Comparison of ENCODE assay signal across 32 cellular contexts in the genomic region with DNA sequence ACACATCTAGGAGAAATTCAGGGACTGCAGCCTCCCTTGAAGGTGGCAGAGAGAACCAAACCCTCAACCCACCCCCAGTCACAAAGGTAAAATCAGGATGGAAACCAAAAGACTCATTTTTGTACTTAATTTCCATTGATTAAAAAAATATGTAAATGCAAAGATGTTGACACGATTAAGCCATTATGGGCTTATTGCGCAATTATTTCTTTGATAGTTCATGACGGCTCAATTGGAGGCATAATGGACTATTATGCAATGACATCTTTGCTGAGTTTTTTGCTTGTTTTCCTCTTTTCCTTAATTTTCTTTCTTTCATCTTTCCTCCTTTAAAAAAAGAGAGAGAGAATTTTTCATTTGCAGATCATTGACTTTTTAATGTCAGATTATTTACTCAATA.
"Had no signal": no experiment of that assay in that cellular context is flagged by ENCODE, and none has a peak within 500 bp of the region (broad histone marks: within the 10 kb centered on the region; RNA-seq: fewer than 3 reads in every experiment).

No MANE protein-coding gene starts in this region.

- H3K4me1 ChIP-seq: parathyroid adenoma, psoas muscle, spleen, stomach, thyroid gland, tibial nerve, upper lobe of left lung, vagina had no signal

- H3K4me3 Mint-ChIP-seq: naive thymus-derived CD8-positive, alpha-beta T cell; natural killer cell treated with Interleukin-12 subunit alpha and Interleukin-12 subunit beta and Interleukin-15 and Interleukin-18, amount 100 ng/mL, for 72 hours; nephron progenitor cell; neural crest cell; stimulated activated memory B cell treated with anti-CD40 and anti-IgM and Interleukin-4, amounts not matched to agents 10 μg/mL and 1 μg/mL and 100 μg/mL, for 72 hours; stimulated activated naive CD8-positive, alpha-beta T cell treated with anti-CD3 and anti-CD28 coated beads, Interleukin-15, Interleukin-2, amounts not matched to agents 100 ng/mL and 50 ng/mL, for 24 hours had no signal

- DNase-seq: naive thymus-derived CD8-positive, alpha-beta T cell; nephron progenitor cell; nucleus accumbens; ovary; posterior cingulate gyrus; psoas muscle; right cardiac atrium; spleen; stimulated activated CD4-positive, alpha-beta T cell treated with anti-CD3 and anti-CD28 coated beads, Interleukin-12 subunit alpha, Interleukin-12 subunit beta, amount 100 ng/mL, for 4 hours; stimulated activated CD4-positive, alpha-beta T cell treated with anti-CD3 and anti-CD28 coated beads, Interleukin-1b, Interleukin-23, amount 100 ng/mL, for 48 hours; stimulated activated CD4-positive, alpha-beta T cell treated with anti-CD3 and anti-CD28 coated beads, Interleukin-4, amount 100 ng/mL, for 1 hour; stimulated activated CD4-positive, alpha-beta T cell treated with anti-CD3 and anti-CD28 coated beads, Interleukin-4, amount 100 ng/mL, for 4 hours; stimulated activated CD8-positive, alpha-beta memory T cell treated with anti-CD3 and anti-CD28 coated beads, Interleukin-4, amount 100 ng/mL, for 48 hours; stimulated activated naive CD4-positive, alpha-beta T cell; stomach; thyroid gland; trophoblast cell; upper lobe of left lung had no signal

- FAIRE-seq: urothelium cell line had no signal

- H2AFZ ChIP-seq: parathyroid adenoma had no signal

- H3K4me2 ChIP-seq: smooth muscle cell had no signal

- H3K27ac Mint-ChIP-seq: natural killer cell treated with Interleukin-12 subunit alpha and Interleukin-12 subunit beta and Interleukin-15 and Interleukin-18, amount 100 ng/mL, for 72 hours; nephron progenitor cell; progenitor cell of endocrine pancreas; stimulated activated memory B cell treated with anti-CD40 and anti-IgM and Interleukin-4, amounts not matched to agents 10 μg/mL and 1 μg/mL and 100 μg/mL, for 72 hours; stimulated activated naive CD8-positive, alpha-beta T cell treated with anti-CD3 and anti-CD28 coated beads, Interleukin-15, Interleukin-2, amounts not matched to agents 100 ng/mL and 50 ng/mL, for 24 hours had no signal

- H3K9me3 ChIP-seq: neutrophil, ovary, psoas muscle, thoracic aorta, thyroid gland, upper lobe of left lung, vagina had no signal

- H3K27me3 ChIP-seq: neutrophil, ovary, spleen, stomach, thyroid gland, tibial nerve, upper lobe of left lung, vagina had no signal

- ATAC-seq: naive thymus-derived CD8-positive, alpha-beta T cell; natural killer cell treated with Interleukin-12 subunit alpha and Interleukin-12 subunit beta and Interleukin-15 and Interleukin-18, amount 100 ng/mL, for 72 hours; psoas muscle; right cardiac atrium; sciatic nerve; stimulated activated memory B cell treated with anti-CD40 and anti-IgM and Interleukin-4, amounts not matched to agents 10 μg/mL and 1 μg/mL and 100 μg/mL, for 72 hours had no signal

- H3K36me3 ChIP-seq: neutrophil, ovary, spleen, stomach, thoracic aorta, thyroid gland, tibial nerve, upper lobe of left lung, vagina had no signal

- H3K27me3 Mint-ChIP-seq: stimulated activated memory B cell treated with anti-CD40 and anti-IgM and Interleukin-4, amounts not matched to agents 10 μg/mL and 1 μg/mL and 100 μg/mL, for 72 hours had no signal

- H3K4me3 ChIP-seq: ovary, psoas muscle, skin epidermis, smooth muscle cell, spleen, stomach, thoracic aorta, thyroid gland, tibial nerve, upper lobe of left lung, vagina had no signal

- H3K27ac ChIP-seq: neutrophil, ovary, parathyroid adenoma, psoas muscle, skin epidermis, spleen, stomach, thoracic aorta, thyroid gland, tibial nerve, upper lobe of left lung, vagina had no signal

- H3K9ac ChIP-seq: parathyroid adenoma had no signal

- H3K79me2 ChIP-seq: parathyroid adenoma had no signal

- H3K4me1 Mint-ChIP-seq: naive thymus-derived CD8-positive, alpha-beta T cell; nephron progenitor cell; neural crest cell; stimulated activated memory B cell treated with anti-CD40 and anti-IgM and Interleukin-4, amounts not matched to agents 10 μg/mL and 1 μg/mL and 100 μg/mL, for 72 hours had no signal

- H3K36me3 Mint-ChIP-seq: natural killer cell treated with Interleukin-12 subunit alpha and Interleukin-12 subunit beta and Interleukin-15 and Interleukin-18, amount 100 ng/mL, for 72 hours; stimulated activated memory B cell treated with anti-CD40 and anti-IgM and Interleukin-4, amounts not matched to agents 10 μg/mL and 1 μg/mL and 100 μg/mL, for 72 hours had no signal
